In genomic region chr15:52076889-52077781, GRCh38 we compare ENCODE assay signal across 7 cellular contexts. TPM values are rescaled to one million over a fixed set of nuclear protein-coding genes. Genes with fewer than 3 reads are reported as not detected.
DNase-seq lines count a peak whose midpoint lies in the region; ATAC-seq and TF ChIP-seq lines count a peak whose summit lies in the region.

No MANE protein-coding gene starts in this region.

- BruUV-seq in mammary epithelial cell (replicated peaks; lab: Mats Ljungman, UMichigan): TSS peak; percentile 75

- no peaks in the 10 kb centered on the region for H4K20me1 ChIP-seq in mammary epithelial cell (ENCODE audit: insufficient read depth, low read length)

- H2AFZ ChIP-seq in mammary epithelial cell (ENCODE audit: low read depth, low read length): peak overlapping the region; percentile 53

- H3K9ac ChIP-seq in mammary epithelial cell (ENCODE audit: insufficient read depth, low read length): peak overlapping the region; percentile 89

- intact Hi-C loops in mammary epithelial cell (cut with micrococcal nuclease): loop anchor here (1.0 to 5.0 kb wide), 3 partner anchors 18 to 295 kb away; partner anchors contain the start of gene MAPK6
- intact Hi-C loops in Right ventricle myocardium superior (cut with DNase I): loop anchor here (5.0 kb wide), 1 partner anchor 95 kb away; no protein-coding TSS in a partner anchor

- 31% methylated on average over 6 of the region's 11 CpGs for whole genome bisulfite sequencing in mammary epithelial cell (ENCODE audit: low coverage, missing lambda C conversion rate)

- CTCF ChIA-PET in mammary epithelial cell (lab: Charles Lee; ENCODE audit: low non-redundant PET): interaction anchor here (0.5 kb wide), 1 partner anchor 14 kb away, joined by 3 read pairs; no protein-coding TSS in a partner anchor

- no peaks in the 10 kb centered on the region for H3K9me3 ChIP-seq in mammary epithelial cell (replicated peaks; ENCODE audit: insufficient read depth, low read length)

- H3K36me3 ChIP-seq in mammary epithelial cell (ENCODE audit: insufficient read depth, low read length): no peaks in the 10 kb centered on the region

- H3K4me1 ChIP-seq in mammary epithelial cell (ENCODE audit: insufficient read depth, low read length): peaks cover 49% of the 10 kb centered on the region

- dilution Hi-C loops in mammary epithelial cell (cut with HindIII; ENCODE audit: low sequenced_read_pairs): no loop called here

- in situ Hi-C loops in mammary epithelial cell (cut with MboI; ENCODE audit: low sequenced_read_pairs in 2 of 2): no loop called here

- ATAC-seq in GM18511 (IDR thresholded peaks at IDR 0.05; ENCODE audit: unreplicated experiment) (peak; percentile 68), Right ventricle myocardium superior (ENCODE audit: poor library complexity) (no peak), GM18517 (IDR thresholded peaks at IDR 0.05; ENCODE audit: unreplicated experiment) (no peak)

- H3K4me2 ChIP-seq in mammary epithelial cell (ENCODE audit: insufficient read depth, low read depth, low read length): peak overlapping the region; percentile 71

- peaks cover 11% of the 10 kb centered on the region for H3K79me2 ChIP-seq in mammary epithelial cell (ENCODE audit: insufficient read depth, low read length)

- peak overlapping the region; percentile 86 for H3K27ac ChIP-seq in mammary epithelial cell (ENCODE audit: insufficient read depth, low read depth, low read length)

- no peak overlapping the region for H3K4me3 ChIP-seq in mammary epithelial cell (replicated peaks in 1 of 3; ENCODE audit: insufficient read depth in 1 of 3, low read depth in 2 of 3, low read length in 3 of 3)

- no peak for TF ChIP-seq CTCF in mammary epithelial cell (conservative IDR thresholded peaks at IDR 0.05 in 1 of 2, IDR thresholded peaks at IDR 0.05 in 1 of 2; ENCODE audit: extremely low read depth in 1 of 2, insufficient read depth in 1 of 2, low read depth in 1 of 2, low read length in 2 of 2)

- no peaks in the 10 kb centered on the region for H3K27me3 ChIP-seq in mammary epithelial cell (ENCODE audit: insufficient read depth, low read length)

- DNase-seq in HPDE6-E6E7 (ENCODE audit: extremely low spot score) (peak; percentile 96), mammary epithelial cell (peak; percentile 99), renal cortical epithelial cell (ENCODE audit: low read depth) (peak; percentile 89), Right ventricle myocardium superior (no peak), NCI-H1105 treated with DMSO at 0.1 percent for 48 hours (lab: John Stamatoyannopoulos, UW) (no peak)

RNA-seq across cellular contexts. Expression of gene BCL2L10, which starts 35.4 kb away (rescaled TPM):
- total RNA-seq in mammary epithelial cell (1 to 10 TPM in 1 of 2 donors, not detected in 1; 2.2 TPM), renal cortical epithelial cell (0.60 and 0.87 TPM in 2 replicates), Right ventricle myocardium superior (not detected)
- polyA plus RNA-seq in mammary epithelial cell: 0.39 TPM
- 5.5 TPM for polyA minus RNA-seq in mammary epithelial cell

RNA-seq across cellular contexts. Expression of gene MAPK6, which starts 58.1 kb away (rescaled TPM):
- 100 to 1,000 TPM in 1 of 2 donors, 10 to 100 TPM in 1; 99.9 to 105 TPM for total RNA-seq in mammary epithelial cell
- polyA plus RNA-seq in mammary epithelial cell: 42.5 TPM
- polyA minus RNA-seq in mammary epithelial cell: 76.9 TPM
- total RNA-seq in renal cortical epithelial cell: 55.4 and 68.1 TPM in 2 replicates
- total RNA-seq in Right ventricle myocardium superior: 17.6 TPM

Comparison
In these comparisons a context has a peak if more than half of its experiments do, and no peak if none do; other contexts are left out.
1. DNase-seq: peak in HPDE6-E6E7 (single experiment), mammary epithelial cell (single experiment) and renal cortical epithelial cell (single experiment); none in Right ventricle myocardium superior (single experiment) and NCI-H1105 treated with DMSO at 0.1 percent for 48 hours (single experiment).